Comparison of ENCODE assay signal across 18 cellular contexts in genomic region chr2:169258045-169258601, GRCh38.
DNase-seq lines count a peak whose midpoint lies in the region; ATAC-seq, FAIRE-seq and TF ChIP-seq lines count a peak whose summit lies in the region.
"Had no signal": no experiment of that assay in that cellular context is flagged by ENCODE, and none has a peak within 500 bp of the region (broad histone marks: within the 10 kb centered on the region; RNA-seq: fewer than 3 reads in every experiment).

No MANE protein-coding gene starts in this region.

- WGBS in K562 (ENCODE audit: insufficient coverage, low coverage, missing lambda C conversion rate) = 1% methylated on average over 3 of the region's 3 CpGs

- H3K36me3 ChIP-seq in breast epithelium (no peaks in the 10 kb centered on the region), K562 (ENCODE audit: control insufficient read depth, insufficient read depth, low read length) (no peaks in the 10 kb centered on the region), upper lobe of right lung (no peaks in the 10 kb centered on the region)
- H3K36me3 ChIP-seq: BLaER1 treated with 17β-estradiol and CSF1 and Interleukin-3, amounts not matched to agents 10 nM and 100 nM had no signal

- no peaks in the 10 kb centered on the region for H3K9me1 ChIP-seq in K562 (ENCODE audit: control insufficient read depth, insufficient read depth, low read length)

- H3K9me3 ChIP-seq in breast epithelium (no peaks in the 10 kb centered on the region), K562 (replicated peaks; ENCODE audit: control insufficient read depth, insufficient read depth, low read depth, low read length) (no peaks in the 10 kb centered on the region), upper lobe of right lung (no peaks in the 10 kb centered on the region)
- H3K9me3 ChIP-seq: BLaER1 treated with 17β-estradiol and CSF1 and Interleukin-3, amounts not matched to agents 10 nM and 100 nM had no signal

- POLR2A ChIA-PET in MCF 10A (lab: Yijun Ruan, JAX) = interaction anchor here (0.9 to 1.4 kb wide), 2 partner anchors 17 to 69 kb away, joined by 3 read pairs; no protein-coding TSS in a partner anchor
- POLR2A ChIA-PET in K562 (lab: Yijun Ruan, JAX) = no interaction called here

- intact Hi-C loops in MCF 10A (cut with micrococcal nuclease) (no loop called here), breast epithelium (cut with DNase I; ENCODE audit: low total_unique reads) (no loop called here), K562 (cut with micrococcal nuclease) (no loop called here), upper lobe of right lung (cut with DNase I) (no loop called here)

- no peak overlapping the region for H3K27ac Mint-ChIP-seq in MCF 10A (ENCODE audit: low read depth, unreplicated experiment)

- H3K27me3 Mint-ChIP-seq in MCF 10A (ENCODE audit: insufficient read depth, unreplicated experiment) = peaks cover 55% of the 10 kb centered on the region

- H3K9ac ChIP-seq in K562 (ENCODE audit: insufficient read depth in 1 of 2, low read depth in 2 of 2, low read length in 2 of 2) = no peak overlapping the region
- H3K9ac ChIP-seq: BLaER1 treated with 17β-estradiol and CSF1 and Interleukin-3, amounts not matched to agents 10 nM and 100 nM had no signal

- no peak for TF ChIP-seq RAD21 in K562 (CRISPR knock-in tag; conservative IDR thresholded peaks at IDR 0.05 in 1 of 2, IDR thresholded peaks at IDR 0.05 in 1 of 2)

- TF ChIP-seq CTCF in MCF 10A (IDR thresholded peaks at IDR 0.05; ENCODE audit: unreplicated experiment) (no peak), breast epithelium (IDR thresholded peaks at IDR 0.05) (no peak), K562 (IDR thresholded peaks at IDR 0.05 in 2 of 3, conservative IDR thresholded peaks at IDR 0.05 in 1 of 3; ENCODE audit: insufficient read depth in 2 of 3, low read depth in 1 of 3, low read length in 3 of 3) (no peak), upper lobe of right lung (IDR thresholded peaks at IDR 0.05) (no peak)

- no peak overlapping the region for H3K4me2 ChIP-seq in K562 (ENCODE audit: insufficient read depth, low read length)
- H3K4me2 ChIP-seq: BLaER1 treated with 17β-estradiol and CSF1 and Interleukin-3, amounts not matched to agents 10 nM and 100 nM had no signal

- no peak for TF ChIP-seq EP300 in K562 (IDR thresholded peaks at IDR 0.05; ENCODE audit: low read length)

- H3K27me3 ChIP-seq in breast epithelium = no peaks in the 10 kb centered on the region
- H3K27me3 ChIP-seq in K562 (ENCODE audit: control insufficient read depth in 2 of 2, insufficient read depth in 2 of 2, low read length in 2 of 2) = peaks cover 0 to 10% of the 10 kb centered on the region in 2 experiments; a peak in 4 of 5 replicates
- H3K27me3 ChIP-seq in upper lobe of right lung = no peaks in the 10 kb centered on the region
- H3K27me3 ChIP-seq: BLaER1 treated with 17β-estradiol and CSF1 and Interleukin-3, amounts not matched to agents 10 nM and 100 nM had no signal

- no peak overlapping the region for H2AFZ ChIP-seq in K562 (ENCODE audit: low read depth, low read length)

- no peaks in the 10 kb centered on the region for H3K4me1 ChIP-seq in breast epithelium
- H3K4me1 ChIP-seq in K562 (replicated peaks in 1 of 2; ENCODE audit: control insufficient read depth in 2 of 2, insufficient read depth in 2 of 2, low read length in 2 of 2) = no peaks in the 10 kb centered on the region
- peaks cover 4% of the 10 kb centered on the region for H3K4me1 ChIP-seq in upper lobe of right lung
- H3K4me1 ChIP-seq: BLaER1 treated with 17β-estradiol and CSF1 and Interleukin-3, amounts not matched to agents 10 nM and 100 nM had no signal

- H3K79me2 ChIP-seq in K562 (ENCODE audit: control insufficient read depth, insufficient read depth, low read length) = no peaks in the 10 kb centered on the region

- H3K4me3 Mint-ChIP-seq in MCF 10A (ENCODE audit: unreplicated experiment) = no peak overlapping the region

- no peak overlapping the region for H3K4me3 ChIP-seq in breast epithelium
- H3K4me3 ChIP-seq in K562 = no peak overlapping the region
- H3K4me3 ChIP-seq in upper lobe of right lung = no peak overlapping the region
- H3K4me3 ChIP-seq: BLaER1 treated with 17β-estradiol and CSF1 and Interleukin-3, amounts not matched to agents 10 nM and 100 nM had no signal

- BruUV-seq in MCF 10A (replicated peaks; lab: Mats Ljungman, UMichigan) (no TSS peak), K562 (replicated peaks; lab: Mats Ljungman, UMichigan) (no TSS peak)

- no peaks in the 10 kb centered on the region for H3K36me3 Mint-ChIP-seq in MCF 10A (ENCODE audit: insufficient read depth, unreplicated experiment)

- ATAC-seq in K562 (no peak), upper lobe of right lung (peak; percentile 55), GM19023 (IDR thresholded peaks at IDR 0.05; ENCODE audit: unreplicated experiment) (no peak), HG03196 (IDR thresholded peaks at IDR 0.05; ENCODE audit: unreplicated experiment) (no peak)
- ATAC-seq: PC-3 had no signal

- no peak for FAIRE-seq in K562 (lab: Jason Lieb, UNC)
- FAIRE-seq: GM18507 had no signal

- CTCF ChIA-PET in MCF 10A (lab: Yijun Ruan, JAX) = interaction anchor here (0.9 to 1.5 kb wide), 2 partner anchors 8 to 38 kb away, joined by 3 read pairs; no protein-coding TSS in a partner anchor
- CTCF ChIA-PET in K562 (lab: Yijun Ruan, JAX; ENCODE audit: low intra/inter-chr PET ratio) = no interaction called here

- TF ChIP-seq POLR2A in breast epithelium (IDR thresholded peaks at IDR 0.05) (no peak), K562 (conservative IDR thresholded peaks at IDR 0.05) (no peak)

- H3K9me3 Mint-ChIP-seq in MCF 10A (ENCODE audit: unreplicated experiment) = no peaks in the 10 kb centered on the region

- H4K20me1 ChIP-seq in K562 (replicated peaks; ENCODE audit: control insufficient read depth, insufficient read depth, low read length) = no peaks in the 10 kb centered on the region
- H4K20me1 ChIP-seq: BLaER1 treated with 17β-estradiol and CSF1 and Interleukin-3, amounts not matched to agents 10 nM and 100 nM had no signal

- in situ Hi-C loops in K562 (cut with MboI) = no loop called here
- in situ Hi-C loops in KBM-7 (cut with MboI; ENCODE audit: low pct_unique_long_range_greater_than_20kb, low sequenced_read_pairs) = no loop called here

- H3K4me1 Mint-ChIP-seq in MCF 10A (ENCODE audit: insufficient read depth, unreplicated experiment) = no peaks in the 10 kb centered on the region

- DNase-seq in MCF 10A (ENCODE audit: unreplicated experiment) (peak; percentile 14), breast epithelium (ENCODE audit: low spot score in 2 of 2) (no peak), K562 (ENCODE audit: extremely low read depth in 1 of 4, low spot score in 3 of 4) (no peak), kidney glomerular epithelial cell (lab: John Stamatoyannopoulos, UW) (peak; percentile 14), upper lobe of right lung (no peak), KBM-7 (no peak)
- DNase-seq: 8988T, DMS153, EL, IMR-90, NCI-H146, NCI-H2107, NCI-H345, PC-3 had no signal

- H3K27ac ChIP-seq in breast epithelium (no peak overlapping the region), K562 (ENCODE audit: extremely low read depth, low read depth, low read length) (no peak overlapping the region), upper lobe of right lung (no peak overlapping the region)
- H3K27ac ChIP-seq: BLaER1 treated with 17β-estradiol and CSF1 and Interleukin-3, amounts not matched to agents 10 nM and 100 nM had no signal

TF ChIP-seq in K562, 482 proteins besides CTCF, POLR2A, EP300 and RAD21:
- TF ChIP-seq PHF20 (IDR thresholded peaks at IDR 0.05; ENCODE audit: partially characterized antibody) (no peak), LEF1 (IDR thresholded peaks at IDR 0.05) (no peak), ADNP (tag; IDR thresholded peaks at IDR 0.05) (no peak), NR2C1 (IDR thresholded peaks at IDR 0.05) (no peak), NR2C1 (tag; IDR thresholded peaks at IDR 0.05) (no peak), CEBPB (tag; IDR thresholded peaks at IDR 0.05) (peak; percentile 72), CREM (IDR thresholded peaks at IDR 0.05; ENCODE audit: low read depth) (no peak), LARP7 (IDR thresholded peaks at IDR 0.05) (no peak), POU5F1 (IDR thresholded peaks at IDR 0.05; ENCODE audit: borderline replicate concordance, low read depth, low read length, partially characterized antibody) (no peak), NEUROD1 (IDR thresholded peaks at IDR 0.05; ENCODE audit: borderline replicate concordance, low read depth, low read length, partially characterized antibody) (no peak), CBX8 (IDR thresholded peaks at IDR 0.05; ENCODE audit: borderline replicate concordance, extremely low read depth, low read depth, low read length, poor library complexity, severe bottlenecking) (peak; percentile 85), HINFP (tag; conservative IDR thresholded peaks at IDR 0.05; ENCODE audit: low read depth) (no peak), SNIP1 (IDR thresholded peaks at IDR 0.05; ENCODE audit: low read depth) (no peak), NR4A1 (CRISPR knock-in tag; IDR thresholded peaks at IDR 0.05) (no peak), NR4A1 (tag; IDR thresholded peaks at IDR 0.05) (no peak)

Comparison
In these comparisons a context has a peak if more than half of its experiments do, and no peak if none do; other contexts are left out.
1. DNase-seq: peak in MCF 10A (single experiment) and kidney glomerular epithelial cell (single experiment); none in breast epithelium (0 of 2), K562 (0 of 4), upper lobe of right lung (single experiment) and KBM-7 (single experiment).